Comparison of ENCODE assay signal across 20 cellular contexts in genomic region chr5:66072031-66072430, GRCh38.
"Had no signal": no experiment of that assay in that cellular context is flagged by ENCODE, and none has a peak within 500 bp of the region (broad histone marks: within the 10 kb centered on the region; RNA-seq: fewer than 3 reads in every experiment).

No MANE protein-coding gene starts in this region.

- H3K27ac Mint-ChIP-seq: activated CD4-positive, alpha-beta memory T cell treated with anti-CD3 and anti-CD28 coated beads, Interleukin-2, amount 10 ng/mL, durations not matched to agents 7 days and 5 days had no signal

- H3K27me3 Mint-ChIP-seq: activated CD4-positive, alpha-beta memory T cell treated with anti-CD3 and anti-CD28 coated beads, Interleukin-2, amount 10 ng/mL, durations not matched to agents 7 days and 5 days; naive B cell had no signal

- H3K4me1 ChIP-seq: esophagus squamous epithelium, left lung, pancreas, spleen, tibial nerve, uterus had no signal

- ATAC-seq: left lung, pancreas had no signal

- H3K9me3 Mint-ChIP-seq: activated CD4-positive, alpha-beta memory T cell treated with anti-CD3 and anti-CD28 coated beads, Interleukin-2, amount 10 ng/mL, durations not matched to agents 7 days and 5 days; naive B cell had no signal

- H3K4me3 Mint-ChIP-seq: activated CD4-positive, alpha-beta memory T cell treated with anti-CD3 and anti-CD28 coated beads, Interleukin-2, amount 10 ng/mL, durations not matched to agents 7 days and 5 days; naive B cell had no signal

- DNase-seq: activated CD4-positive, alpha-beta memory T cell treated with anti-CD3 and anti-CD28 coated beads, Interleukin-2, amount 10 ng/mL, durations not matched to agents 7 days and 5 days; activated CD8-positive, alpha-beta memory T cell treated with anti-CD3 and anti-CD28 coated beads, Interleukin-2, amount 50 U/mL, for 4 hours; activated naive CD4-positive, alpha-beta T cell treated with Interleukin-2 at 50 U/mL for 16 hours; central memory CD4-positive, alpha-beta T cell; cortex of kidney; effector CD4-positive, alpha-beta T cell; esophagus squamous epithelium; foreskin fibroblast; hippocampal formation; kidney; left lung; mammary epithelial cell; naive B cell; pancreas; sigmoid colon; spleen; stimulated activated CD4-positive, alpha-beta T cell treated with anti-CD3 and anti-CD28 coated beads, Interleukin-1b, Interleukin-23, amount 100 ng/mL, for 48 hours; uterus had no signal

- FAIRE-seq: endothelial cell of umbilical vein, kidney had no signal

- H3K27me3 ChIP-seq: esophagus squamous epithelium, left lung, pancreas, sigmoid colon, spleen, tibial nerve, uterus had no signal

- H3K4me3 ChIP-seq: esophagus squamous epithelium, left lung, pancreas, sigmoid colon, spleen, tibial nerve, uterus had no signal

- H3K36me3 ChIP-seq: uterus had no signal

- H3K9me3 ChIP-seq: esophagus squamous epithelium, left lung, pancreas, sigmoid colon, spleen, tibial nerve, uterus had no signal

- H3K27ac ChIP-seq: esophagus squamous epithelium, left lung, pancreas, sigmoid colon, spleen, tibial nerve, uterus had no signal
